ENCODE assay signal across 8 cellular contexts in the genomic region with DNA sequence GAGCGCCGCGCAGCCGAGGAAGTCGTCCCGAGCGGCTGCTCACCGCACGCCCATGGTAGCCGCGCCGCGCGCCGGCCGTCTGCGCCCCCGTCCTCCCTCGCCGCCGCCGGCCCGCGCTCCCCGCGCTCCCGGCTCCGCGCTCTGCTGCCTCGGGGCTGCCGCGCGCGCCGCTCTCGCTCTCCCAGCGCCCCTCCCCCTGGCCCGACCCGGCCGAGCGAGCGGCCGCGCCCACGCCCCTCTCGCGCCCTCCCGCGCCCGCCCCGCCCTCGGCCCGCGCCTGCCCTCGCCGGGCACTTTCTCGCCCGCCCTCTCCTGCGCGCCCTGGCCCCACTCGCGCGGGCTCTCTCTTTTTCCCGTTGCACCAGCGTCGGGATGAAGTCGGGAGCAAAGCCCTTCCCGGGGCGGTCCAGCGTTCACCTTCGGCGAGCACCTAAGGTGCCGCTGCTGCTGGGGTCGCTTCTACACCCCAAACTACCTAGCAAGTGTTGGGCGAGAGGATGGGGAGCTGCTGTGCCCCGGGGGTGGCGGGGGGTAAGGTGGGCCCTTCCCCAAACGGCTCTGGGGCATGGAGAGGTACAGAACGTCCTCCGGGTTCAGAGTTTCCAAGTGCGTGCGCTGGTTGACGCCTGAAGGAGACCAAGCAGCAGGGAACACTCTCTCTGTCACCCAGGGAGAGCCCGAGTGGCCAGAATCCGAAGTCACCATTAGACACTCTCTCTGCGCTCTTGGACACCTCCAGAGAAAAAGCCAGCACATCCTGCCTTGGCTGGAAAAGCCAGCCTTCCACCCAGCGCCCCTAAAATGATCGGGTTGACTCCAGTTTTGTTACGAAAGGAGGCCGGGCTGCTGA. TPM values are rescaled to one million over a fixed set of nuclear protein-coding genes. Genes with fewer than 3 reads are reported as not detected.
A peak's percentile ranks its signal among the peaks of the same experiment; 100 is the strongest.
DNase-seq lines count a peak whose midpoint lies in the region; ATAC-seq and TF ChIP-seq lines count a peak whose summit lies in the region.

A gene (minus strand): TSS at position 146 of the 850 bp plus-strand sequence. CDS start 187 bp downstream, outside the sequence.

- H3K36me3 ChIP-seq in sigmoid colon: no peaks in the 10 kb centered on the region

- no peak within 1 kb of the TSS for H3K27ac Mint-ChIP-seq in activated T-helper 17 cell treated with anti-CD3 and anti-CD28 coated beads, Interleukin-2, amount 50 U/mL, for 72 hours

- H3K27me3 ChIP-seq in right cardiac atrium (ENCODE audit: control insufficient read depth, insufficient read depth) (no peaks in the 10 kb centered on the region), sigmoid colon (peaks cover 0 to 32% (median 7%) of the 10 kb centered on the region in 3 donors)

- ATAC-seq in activated T-helper 17 cell treated with anti-CD3 and anti-CD28 coated beads, Interleukin-2, amount 50 U/mL, for 72 hours (replicated peaks): no peak
- ATAC-seq in right cardiac atrium (peak; percentile 61 to 62), HG03108 (IDR thresholded peaks at IDR 0.05; ENCODE audit: unreplicated experiment) (no peak), HG03565 (IDR thresholded peaks at IDR 0.05; ENCODE audit: unreplicated experiment) (no peak), HG02970 (IDR thresholded peaks at IDR 0.05; ENCODE audit: low FRiP score, unreplicated experiment) (no peak)

- H3K4me3 ChIP-seq in right cardiac atrium (ENCODE audit: low read length) (peak within 1 kb of the TSS; percentile 49), sigmoid colon (peak within 1 kb of the TSS; percentile 31 to 72 (median 60))

- WGBS in right cardiac atrium: 3% methylated on average over 90 of the region's 90 CpGs
- WGBS in sigmoid colon, 2 donors: 3% methylated on average over 90 of the region's 90 CpGs

- peaks cover 29% of the 10 kb centered on the region for H3K27me3 Mint-ChIP-seq in activated T-helper 17 cell treated with anti-CD3 and anti-CD28 coated beads, Interleukin-2, amount 50 U/mL, for 72 hours

- H3K36me3 Mint-ChIP-seq in activated T-helper 17 cell treated with anti-CD3 and anti-CD28 coated beads, Interleukin-2, amount 50 U/mL, for 72 hours (ENCODE audit: low read depth): no peaks in the 10 kb centered on the region

- H3K9me3 Mint-ChIP-seq in activated T-helper 17 cell treated with anti-CD3 and anti-CD28 coated beads, Interleukin-2, amount 50 U/mL, for 72 hours: no peaks in the 10 kb centered on the region

- DNase-seq in GM13976 (ENCODE audit: low spot score) (peak; percentile 32), right cardiac atrium (peak; percentile 32 to 82 (median 76)), sigmoid colon (peak; percentile 66), COLO668 (lab: John Stamatoyannopoulos, UW; ENCODE audit: unreplicated experiment) (no peak)

- in situ Hi-C loops in GM13976 (cut with MboI; ENCODE audit: low sequenced_read_pairs, unreplicated experiment): no loop called here

- H3K27ac ChIP-seq in right cardiac atrium (ENCODE audit: low read length) (no peak within 1 kb of the TSS), sigmoid colon (peak within 1 kb of the TSS; percentile 55 to 73 (median 62))

- H3K4me1 Mint-ChIP-seq in activated T-helper 17 cell treated with anti-CD3 and anti-CD28 coated beads, Interleukin-2, amount 50 U/mL, for 72 hours: no peaks in the 10 kb centered on the region

- H3K4me1 ChIP-seq in right cardiac atrium (ENCODE audit: control insufficient read depth, insufficient read depth, low read length): no peaks in the 10 kb centered on the region
- peaks cover 0 to 28% (median 19%) of the 10 kb centered on the region in 4 donors for H3K4me1 ChIP-seq in sigmoid colon

- TF ChIP-seq CTCF in GM13976 (IDR thresholded peaks at IDR 0.05; ENCODE audit: borderline replicate concordance, control extremely low read depth, extremely low read depth, insufficient read depth, missing control alignments): no peak
- TF ChIP-seq CTCF in sigmoid colon (IDR thresholded peaks at IDR 0.05): no peak

- H3K9me3 ChIP-seq in right cardiac atrium (ENCODE audit: control insufficient read depth, low read length) (no peaks in the 10 kb centered on the region), sigmoid colon (no peaks in the 10 kb centered on the region)

- TF ChIP-seq EP300 in sigmoid colon (IDR thresholded peaks at IDR 0.05): no peak

- H3K4me3 Mint-ChIP-seq in activated T-helper 17 cell treated with anti-CD3 and anti-CD28 coated beads, Interleukin-2, amount 50 U/mL, for 72 hours: peak within 1 kb of the TSS; percentile 9

- no peak for TF ChIP-seq POLR2A in sigmoid colon (IDR thresholded peaks at IDR 0.05)

- intact Hi-C loops in right cardiac atrium (cut with DNase I) (loop anchor here in 1 of 4 donors (10.0 kb wide), 1 partner anchor 46 kb away; no protein-coding TSS in a partner anchor), sigmoid colon (cut with DNase I) (loop anchor here (5.0 kb wide), 1 partner anchor 117 kb away; no protein-coding TSS in a partner anchor)

RNA-seq across cellular contexts. Expression of the gene that starts here (rescaled TPM):
- not detected for total RNA-seq in activated T-helper 17 cell treated with anti-CD3 and anti-CD28 coated beads, Interleukin-2, amount 50 U/mL, for 72 hours
- total RNA-seq in right cardiac atrium (10 to 100 TPM in 1 of 4 donors, 1 to 10 TPM in 3; 4.1 to 10.6 (median 6.5) TPM), sigmoid colon (10 to 100 TPM; 15.9 to 24.7 (median 19.0) TPM)
- polyA plus RNA-seq in right cardiac atrium (1.7 TPM), sigmoid colon (1 to 10 TPM in 2 of 3 donors, under 1 TPM in 1; 0.69 to 4.2 (median 2.4) TPM)

Comparison
In these comparisons a context has a peak if more than half of its experiments do, and no peak if none do; other contexts are left out.
1. RNA of the gene that starts here (total RNA-seq): 15.9 to 24.7 TPM in sigmoid colon and 4.1 to 10.6 TPM in right cardiac atrium; not detected in activated T-helper 17 cell treated with anti-CD3 and anti-CD28 coated beads, Interleukin-2, amount 50 U/mL, for 72 hours; every median in the first group is over 4 times any median in the second.
2. ATAC-seq: peak in right cardiac atrium (2 of 2); none in activated T-helper 17 cell treated with anti-CD3 and anti-CD28 coated beads, Interleukin-2, amount 50 U/mL, for 72 hours (single experiment), HG03108 (single experiment), HG03565 (single experiment) and HG02970 (single experiment).